ENCODE assay signal across 6 cellular contexts in the genomic region with DNA sequence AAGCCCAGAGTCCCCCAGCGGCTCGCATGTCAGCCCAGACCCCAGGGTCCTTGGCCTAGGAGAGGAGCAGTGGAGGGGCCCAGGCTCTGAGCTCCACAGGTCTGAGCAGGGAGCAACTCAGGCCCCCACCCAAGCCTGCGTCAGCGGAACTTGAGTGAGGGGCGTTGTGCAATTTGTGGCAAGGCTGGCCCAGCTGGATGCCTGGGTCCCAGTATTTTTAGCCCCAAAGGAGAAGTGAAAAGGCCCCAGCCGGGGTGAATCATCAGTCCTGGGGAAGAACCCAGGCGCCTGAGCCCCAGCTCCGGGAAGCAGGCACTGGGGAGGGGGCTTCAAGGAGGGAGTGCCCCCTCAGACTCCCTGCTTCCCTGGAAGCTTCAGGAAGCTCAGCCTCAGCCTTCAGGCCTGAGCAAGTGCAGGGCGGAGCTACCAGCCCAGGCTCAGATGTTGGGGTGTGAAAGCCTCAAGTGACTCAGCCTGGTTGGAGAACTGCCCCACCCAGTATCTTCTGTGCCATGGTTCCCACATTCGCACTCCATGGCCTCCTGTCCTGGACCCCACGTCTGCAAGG. TPM values are rescaled to one million over a fixed set of nuclear protein-coding genes. Genes with fewer than 3 reads are reported as not detected.
DNase-seq lines count a peak whose midpoint lies in the region; ATAC-seq lines count a peak whose summit lies in the region.

No MANE protein-coding gene starts in this region.

- peak overlapping the region; percentile 83 for H3K27ac ChIP-seq in urinary bladder (ENCODE audit: low read depth)

- H3K4me3 ChIP-seq in urinary bladder (ENCODE audit: low read depth, low read length), result no peak overlapping the region

- 71% methylated on average over 11 of the region's 11 CpGs for WGBS in urinary bladder

- no peak overlapping the region for H3K4me3 Mint-ChIP-seq in activated T-helper 1 cell treated with anti-CD3 and anti-CD28 coated beads, Interleukin-12 subunit alpha, Interleukin-12 subunit beta, Interleukin-2, Interleukin-4 antibody, amounts not matched to agents 30 ng/mL and 10 ng/mL and 1 ng/mL, durations not matched to agents 14 hours and 24 hours and 36 hours

- intact Hi-C loops in activated T-helper 1 cell treated with anti-CD3 and anti-CD28 coated beads, Interleukin-12 subunit alpha, Interleukin-12 subunit beta, Interleukin-2, Interleukin-4 antibody, amounts not matched to agents 30 ng/mL and 10 ng/mL and 1 ng/mL, durations not matched to agents 14 hours and 24 hours and 36 hours (cut with micrococcal nuclease), result loop anchor here (5.0 kb wide), 1 partner anchor 274 kb away; no protein-coding TSS in a partner anchor
- intact Hi-C loops in left colon (cut with DNase I, micrococcal nuclease), result no loop called here

- H3K9me3 Mint-ChIP-seq in activated T-helper 1 cell treated with anti-CD3 and anti-CD28 coated beads, Interleukin-12 subunit alpha, Interleukin-12 subunit beta, Interleukin-2, Interleukin-4 antibody, amounts not matched to agents 30 ng/mL and 10 ng/mL and 1 ng/mL, durations not matched to agents 14 hours and 24 hours and 36 hours, result no peaks in the 10 kb centered on the region

- peak; percentile 62 for ATAC-seq in left colon

- peaks cover 18% of the 10 kb centered on the region for H3K36me3 Mint-ChIP-seq in activated T-helper 1 cell treated with anti-CD3 and anti-CD28 coated beads, Interleukin-12 subunit alpha, Interleukin-12 subunit beta, Interleukin-2, Interleukin-4 antibody, amounts not matched to agents 30 ng/mL and 10 ng/mL and 1 ng/mL, durations not matched to agents 14 hours and 24 hours and 36 hours (ENCODE audit: low read depth)

- DNase-seq in HUDEP-2 (lab: John Stamatoyannopoulos, UW; ENCODE audit: unreplicated experiment in 76 of 76) (peak in 72 of 76 experiments; percentile 30 to 86 (median 68)), left colon (peak; percentile 78 to 93), globus pallidus (ENCODE audit: low spot score) (no peak), NCI-H748 (lab: John Stamatoyannopoulos, UW; ENCODE audit: unreplicated experiment) (no peak)
- no peak for DNase-seq in activated T-helper 1 cell treated with anti-CD3 and anti-CD28 coated beads, Interleukin-12 subunit alpha, Interleukin-12 subunit beta, Interleukin-2, Interleukin-4 antibody, amounts not matched to agents 30 ng/mL and 10 ng/mL and 1 ng/mL, durations not matched to agents 14 hours and 24 hours and 36 hours (ENCODE audit: low spot score)

- H3K27ac Mint-ChIP-seq in activated T-helper 1 cell treated with anti-CD3 and anti-CD28 coated beads, Interleukin-12 subunit alpha, Interleukin-12 subunit beta, Interleukin-2, Interleukin-4 antibody, amounts not matched to agents 30 ng/mL and 10 ng/mL and 1 ng/mL, durations not matched to agents 14 hours and 24 hours and 36 hours, result peak overlapping the region; percentile 67

- H3K27me3 Mint-ChIP-seq in activated T-helper 1 cell treated with anti-CD3 and anti-CD28 coated beads, Interleukin-12 subunit alpha, Interleukin-12 subunit beta, Interleukin-2, Interleukin-4 antibody, amounts not matched to agents 30 ng/mL and 10 ng/mL and 1 ng/mL, durations not matched to agents 14 hours and 24 hours and 36 hours (ENCODE audit: insufficient read depth), result no peaks in the 10 kb centered on the region

- H3K4me1 ChIP-seq in urinary bladder (ENCODE audit: insufficient read depth), result no peaks in the 10 kb centered on the region

- H3K4me1 Mint-ChIP-seq in activated T-helper 1 cell treated with anti-CD3 and anti-CD28 coated beads, Interleukin-12 subunit alpha, Interleukin-12 subunit beta, Interleukin-2, Interleukin-4 antibody, amounts not matched to agents 30 ng/mL and 10 ng/mL and 1 ng/mL, durations not matched to agents 14 hours and 24 hours and 36 hours (ENCODE audit: low read depth), result peaks cover 59% of the 10 kb centered on the region

- no peaks in the 10 kb centered on the region for H3K36me3 ChIP-seq in urinary bladder (ENCODE audit: insufficient read depth)

RNA-seq across cellular contexts. Expression of a gene that starts 7.2 kb away (rescaled TPM):
- total RNA-seq in activated T-helper 1 cell treated with anti-CD3 and anti-CD28 coated beads, Interleukin-12 subunit alpha, Interleukin-12 subunit beta, Interleukin-2, Interleukin-4 antibody, amounts not matched to agents 30 ng/mL and 10 ng/mL and 1 ng/mL, durations not matched to agents 14 hours and 24 hours and 36 hours, result 37.5 and 45.8 TPM in 2 replicates
- 10 to 100 TPM; 30.4 to 32.4 TPM for total RNA-seq in left colon
- total RNA-seq in urinary bladder, result 14.8 TPM
- polyA plus RNA-seq in urinary bladder, result 50.0 TPM

RNA-seq across cellular contexts. Expression of a gene that starts 7.5 kb away (rescaled TPM):
- total RNA-seq in activated T-helper 1 cell treated with anti-CD3 and anti-CD28 coated beads, Interleukin-12 subunit alpha, Interleukin-12 subunit beta, Interleukin-2, Interleukin-4 antibody, amounts not matched to agents 30 ng/mL and 10 ng/mL and 1 ng/mL, durations not matched to agents 14 hours and 24 hours and 36 hours, result 54.8 and 57.3 TPM in 2 replicates
- total RNA-seq in left colon, result 10 to 100 TPM; 30.5 to 31.2 TPM
- 11.7 TPM for total RNA-seq in urinary bladder
- 52.8 TPM for polyA plus RNA-seq in urinary bladder

RNA-seq across cellular contexts. Expression of a gene that starts 8.3 kb away (rescaled TPM):
- 31.2 and 32.0 TPM in 2 replicates for total RNA-seq in activated T-helper 1 cell treated with anti-CD3 and anti-CD28 coated beads, Interleukin-12 subunit alpha, Interleukin-12 subunit beta, Interleukin-2, Interleukin-4 antibody, amounts not matched to agents 30 ng/mL and 10 ng/mL and 1 ng/mL, durations not matched to agents 14 hours and 24 hours and 36 hours
- total RNA-seq in left colon (100 to 1,000 TPM; 152 to 391 TPM), urinary bladder (13.0 TPM)
- polyA plus RNA-seq in urinary bladder, result 759 TPM

RNA-seq across cellular contexts. Expression of a gene that starts 14.1 kb away (rescaled TPM):
- total RNA-seq in activated T-helper 1 cell treated with anti-CD3 and anti-CD28 coated beads, Interleukin-12 subunit alpha, Interleukin-12 subunit beta, Interleukin-2, Interleukin-4 antibody, amounts not matched to agents 30 ng/mL and 10 ng/mL and 1 ng/mL, durations not matched to agents 14 hours and 24 hours and 36 hours, result 43.9 and 47.3 TPM in 2 replicates
- total RNA-seq in left colon (1 to 10 TPM; 6.2 to 9.3 TPM), urinary bladder (28.9 TPM)
- polyA plus RNA-seq in urinary bladder, result 30.5 TPM

RNA-seq across cellular contexts. Expression of a gene that starts 37.4 kb away (rescaled TPM):
- 2,440 and 2,532 TPM in 2 replicates for total RNA-seq in activated T-helper 1 cell treated with anti-CD3 and anti-CD28 coated beads, Interleukin-12 subunit alpha, Interleukin-12 subunit beta, Interleukin-2, Interleukin-4 antibody, amounts not matched to agents 30 ng/mL and 10 ng/mL and 1 ng/mL, durations not matched to agents 14 hours and 24 hours and 36 hours
- total RNA-seq in left colon (1,000 to 10,000 TPM; 1,556 to 1,578 TPM), urinary bladder (27.7 TPM)
- polyA plus RNA-seq in urinary bladder, result 3,259 TPM

Comparison
In these comparisons a context has a peak if more than half of its experiments do, and no peak if none do; other contexts are left out.
1. DNase-seq: peak in HUDEP-2 (72 of 76) and left colon (2 of 2); none in activated T-helper 1 cell treated with anti-CD3 and anti-CD28 coated beads, Interleukin-12 subunit alpha, Interleukin-12 subunit beta, Interleukin-2, Interleukin-4 antibody, amounts not matched to agents 30 ng/mL and 10 ng/mL and 1 ng/mL, durations not matched to agents 14 hours and 24 hours and 36 hours (single experiment), globus pallidus (single experiment) and NCI-H748 (single experiment).